In genomic region chr9:128411373-128412119, GRCh38 we compare ENCODE assay signal across 21 cellular contexts. TPM values are rescaled to one million over a fixed set of nuclear protein-coding genes. Genes with fewer than 3 reads are reported as not detected.
DNase-seq lines count a peak whose midpoint lies in the region; ATAC-seq and TF ChIP-seq lines count a peak whose summit lies in the region.
"Had no signal": no experiment of that assay in that cellular context is flagged by ENCODE, and none has a peak within 500 bp of the region (broad histone marks: within the 10 kb centered on the region; RNA-seq: fewer than 3 reads in every experiment).

No MANE protein-coding gene starts in this region.

- no peak for TF ChIP-seq POLR2A in spleen (IDR thresholded peaks at IDR 0.05)

- ATAC-seq in lower lobe of right lung: peak; percentile 6 to 10
- ATAC-seq: activated CD4-positive, CD25-positive, alpha-beta regulatory T cell treated with anti-CD3 and anti-CD28 coated beads, Interleukin-2, amount 50 U/mL, for 24 hours had no signal

- H3K4me2 ChIP-seq in OCI-LY7 (ENCODE audit: low read length): no peak overlapping the region
- H3K4me2 ChIP-seq: smooth muscle cell had no signal

- no peaks in the 10 kb centered on the region for H3K79me2 ChIP-seq in OCI-LY7 (ENCODE audit: insufficient read depth, low read depth, low read length)

- DNase-seq in DMS53 (lab: John Stamatoyannopoulos, UW): peak; percentile 38
- DNase-seq in DMS53 treated with DMSO at 0.1 percent for 48 hours (lab: John Stamatoyannopoulos, UW; ENCODE audit: unreplicated experiment): no peak
- DNase-seq in lower lobe of right lung: no peak
- DNase-seq in substantia nigra (lab: John Stamatoyannopoulos, UW): peak in 24 of 49 donors; percentile 21 to 75 (median 41)
- no peak for DNase-seq in NCI-H1694 (lab: John Stamatoyannopoulos, UW)
- no peak for DNase-seq in OCI-LY7 (ENCODE audit: low spot score)
- no peak for DNase-seq in spleen
- DNase-seq: esophagus squamous epithelium, ovary had no signal

- TF ChIP-seq CTCF in brain (conservative IDR thresholded peaks at IDR 0.05) (no peak), lower lobe of right lung (IDR thresholded peaks at IDR 0.05) (no peak), OCI-LY7 (conservative IDR thresholded peaks at IDR 0.05; ENCODE audit: low read length) (no peak), spleen (IDR thresholded peaks at IDR 0.05 in 8 of 11, conservative IDR thresholded peaks at IDR 0.05 in 3 of 11) (no peak)

- no TSS peak for BruUV-seq in OCI-LY7 (replicated peaks; lab: Mats Ljungman, UMichigan)

- H3K36me3 Mint-ChIP-seq in brain: no peaks in the 10 kb centered on the region
- H3K36me3 Mint-ChIP-seq: activated naive CD4-positive, alpha-beta T cell treated with anti-CD3 and anti-CD28 coated beads, Interleukin-2, amount 50 U/mL, for 72 hours; naive B cell had no signal

- no peaks in the 10 kb centered on the region for H4K20me1 ChIP-seq in OCI-LY7 (ENCODE audit: insufficient read depth, low read length)

- H3K27me3 ChIP-seq in lower lobe of right lung (ENCODE audit: low read depth) (peaks cover 47% of the 10 kb centered on the region), spleen (replicated peaks in 1 of 7) (peaks cover 0 to 98% (median 14%) of the 10 kb centered on the region in 7 donors)
- H3K27me3 ChIP-seq: ovary had no signal

- H3K4me1 Mint-ChIP-seq in brain: peaks cover 53% of the 10 kb centered on the region
- H3K4me1 Mint-ChIP-seq: CD4-positive, CD25-positive, alpha-beta regulatory T cell had no signal

- H3K36me3 ChIP-seq in lower lobe of right lung (no peaks in the 10 kb centered on the region), OCI-LY7 (ENCODE audit: insufficient read depth, low read length) (no peaks in the 10 kb centered on the region), spleen (no peaks in the 10 kb centered on the region)
- H3K36me3 ChIP-seq: cardiac muscle cell, esophagus squamous epithelium, ovary, suprapubic skin had no signal

- H3K9me2 ChIP-seq in OCI-LY7 (ENCODE audit: insufficient read depth, low read length): no peaks in the 10 kb centered on the region

- POLR2A ChIA-PET in OCI-LY7 (lab: Charles Lee): no interaction called here

- WGBS in spleen, 5 donors: 55 to 61% (median 60%) methylated on average over 10 to 11 of the region's 11 CpGs

- peak overlapping the region in 4 of 5 experiments; percentile 3 to 90 (median 55) for H3K27ac Mint-ChIP-seq in brain
- H3K27ac Mint-ChIP-seq: activated CD4-positive, alpha-beta memory T cell treated with anti-CD3 and anti-CD28 coated beads, Interleukin-2, amount 10 ng/mL, durations not matched to agents 7 days and 5 days; activated naive CD4-positive, alpha-beta T cell treated with anti-CD3 and anti-CD28 coated beads, Interleukin-2, amount 50 U/mL, for 72 hours; activated T-helper 2 cell treated with anti-CD3 and anti-CD28 coated beads, Interferon-gamma antibody, Interleukin-2, Interleukin-4, amounts not matched to agents 10 μg/mL and 5 μg/mL and 100 μg/mL, durations not matched to agents 14 hours and 24 hours and 36 hours; CD4-positive, CD25-positive, alpha-beta regulatory T cell had no signal

- H3K4me3 Mint-ChIP-seq in brain: peak overlapping the region in 1 of 5 experiments; percentile 41
- H3K4me3 Mint-ChIP-seq: activated CD4-positive, alpha-beta memory T cell treated with anti-CD3 and anti-CD28 coated beads, Interleukin-2, amount 10 ng/mL, durations not matched to agents 7 days and 5 days had no signal

- CTCF ChIA-PET in OCI-LY7 (lab: Charles Lee; ENCODE audit: unreplicated experiment): interaction anchor here (1.3 kb wide), 1 partner anchor 40 kb away, joined by 3 read pairs; the partner anchor contains the start of gene URM1

- H3K9me3 Mint-ChIP-seq in brain: peaks cover 0 to 14% (median 0%) of the 10 kb centered on the region in 5 experiments
- H3K9me3 Mint-ChIP-seq: activated CD4-positive, alpha-beta memory T cell treated with anti-CD3 and anti-CD28 coated beads, Interleukin-2, amount 10 ng/mL, durations not matched to agents 7 days and 5 days; activated naive CD4-positive, alpha-beta T cell treated with anti-CD3 and anti-CD28 coated beads, Interleukin-2, amount 50 U/mL, for 72 hours; activated T-helper 2 cell treated with anti-CD3 and anti-CD28 coated beads, Interferon-gamma antibody, Interleukin-2, Interleukin-4, amounts not matched to agents 10 μg/mL and 5 μg/mL and 100 μg/mL, durations not matched to agents 14 hours and 24 hours and 36 hours had no signal

- no peak overlapping the region for H3K4me3 ChIP-seq in lower lobe of right lung
- H3K4me3 ChIP-seq in OCI-LY7 (ENCODE audit: low read depth, low read length, poor library complexity, severe bottlenecking): no peak overlapping the region
- H3K4me3 ChIP-seq in spleen: no peak overlapping the region
- H3K4me3 ChIP-seq: cardiac muscle cell, esophagus squamous epithelium, GM12878, ovary, smooth muscle cell, suprapubic skin had no signal

- H3K4me1 ChIP-seq in lower lobe of right lung (no peaks in the 10 kb centered on the region), OCI-LY7 (ENCODE audit: insufficient read depth, low read length, poor library complexity, severe bottlenecking) (peaks cover 6% of the 10 kb centered on the region), spleen (peaks cover 0 to 6% (median 0%) of the 10 kb centered on the region in 6 donors)
- H3K4me1 ChIP-seq: suprapubic skin had no signal

- H3K27ac ChIP-seq in lower lobe of right lung (no peak overlapping the region), substantia nigra (ENCODE audit: low read depth, low read length, poor library complexity, severe bottlenecking) (peak overlapping the region; percentile 97), OCI-LY7 (ENCODE audit: low read depth, low read length, poor library complexity, severe bottlenecking) (no peak overlapping the region), spleen (no peak overlapping the region)
- H3K27ac ChIP-seq: cardiac muscle cell, esophagus squamous epithelium, ovary, RWPE1, suprapubic skin had no signal

- intact Hi-C loops in lower lobe of right lung (cut with DNase I): no loop called here
- intact Hi-C loops in OCI-LY7 (cut with micrococcal nuclease; ENCODE audit: unreplicated experiment): loop anchor here (1.0 to 2.0 kb wide), 3 partner anchors 41 to 117 kb away; partner anchors contain the start of gene URM1
- intact Hi-C loops in spleen (cut with DNase I; ENCODE audit: low total_unique reads): loop anchor here (2.0 kb wide), 1 partner anchor 49 kb away; no protein-coding TSS in a partner anchor

- peaks cover 17% of the 10 kb centered on the region for H3K27me3 Mint-ChIP-seq in brain

- H3K9me3 ChIP-seq in lower lobe of right lung: no peaks in the 10 kb centered on the region
- H3K9me3 ChIP-seq in OCI-LY7 (ENCODE audit: low read length): no peaks in the 10 kb centered on the region
- no peaks in the 10 kb centered on the region for H3K9me3 ChIP-seq in spleen
- H3K9me3 ChIP-seq: esophagus squamous epithelium, ovary, suprapubic skin had no signal

- H2AFZ ChIP-seq in OCI-LY7 (ENCODE audit: low read length): no peak overlapping the region

RNA-seq across cellular contexts. Expression of gene CERCAM, which starts 9.1 kb away (rescaled TPM):
- polyA plus RNA-seq in brain (ENCODE audit: insufficient read depth, low read depth, low replicate concordance) (15.9 TPM), spleen (1 to 10 TPM; 3.8 to 7.4 (median 5.0) TPM)
- total RNA-seq in lower lobe of right lung (11.2 TPM), OCI-LY7 (2022) (2.7 and 3.1 TPM in 2 replicates), spleen (10 to 100 TPM in 4 of 7 donors, 1 to 10 TPM in 3; 8.3 to 22.7 (median 10.0) TPM)
- 3.0 and 3.5 TPM in 2 replicates for total RNA-seq in OCI-LY7 (2014; rRNA removed; shearing (Covaris generic))
- polyA plus RNA-seq: CD4-positive, CD25-positive, alpha-beta regulatory T cell had no signal

RNA-seq across cellular contexts. Expression of gene URM1, which starts 40.4 kb away (rescaled TPM):
- polyA plus RNA-seq in brain (ENCODE audit: insufficient read depth, low read depth, low replicate concordance) (93.0 TPM), spleen (10 to 100 TPM; 28.1 to 47.9 (median 47.9) TPM)
- total RNA-seq in lower lobe of right lung (49.0 TPM), OCI-LY7 (2022) (51.8 and 60.8 TPM in 2 replicates), spleen (10 to 100 TPM; 32.9 to 58.1 (median 43.8) TPM)
- total RNA-seq in OCI-LY7 (2014; rRNA removed; shearing (Covaris generic)): 42.3 and 58.5 TPM in 2 replicates

RNA-seq across cellular contexts. Expression of gene ODF2, which starts 44.3 kb away (rescaled TPM):
- polyA plus RNA-seq in brain (ENCODE audit: insufficient read depth, low read depth, low replicate concordance) (74.2 TPM), spleen (10 to 100 TPM; 13.4 to 16.5 (median 15.2) TPM)
- total RNA-seq in lower lobe of right lung (20.3 TPM), OCI-LY7 (2022) (93.1 and 94.1 TPM in 2 replicates), spleen (10 to 100 TPM; 25.4 to 37.5 (median 30.9) TPM)
- 84.4 and 94.3 TPM in 2 replicates for total RNA-seq in OCI-LY7 (2014; rRNA removed; shearing (Covaris generic))
